ENCODE assay signal across 8 cellular contexts in genomic region chr4:167021545-167022155, GRCh38.
DNase-seq lines count a peak whose midpoint lies in the region; ATAC-seq and TF ChIP-seq lines count a peak whose summit lies in the region.

No MANE protein-coding gene starts in this region.

- peak; percentile 67 for ATAC-seq in GM21381 (IDR thresholded peaks at IDR 0.05; ENCODE audit: unreplicated experiment)
- no peak for ATAC-seq in activated T-helper 17 cell treated with anti-CD3 and anti-CD28 coated beads, Interleukin-2, amount 50 U/mL, for 72 hours (replicated peaks)

- no peak overlapping the region for H3K27ac ChIP-seq in SU-DHL-6 (ENCODE audit: low read depth, low read length)

- H3K9me3 Mint-ChIP-seq in activated T-helper 17 cell treated with anti-CD3 and anti-CD28 coated beads, Interleukin-2, amount 50 U/mL, for 72 hours, result no peaks in the 10 kb centered on the region

- H3K36me3 Mint-ChIP-seq in activated T-helper 17 cell treated with anti-CD3 and anti-CD28 coated beads, Interleukin-2, amount 50 U/mL, for 72 hours (ENCODE audit: low read depth), result no peaks in the 10 kb centered on the region

- peak; percentile 40 for DNase-seq in Daoy (ENCODE audit: low read depth)
- DNase-seq in Jurkat, Clone E6-1 (ENCODE audit: low read depth, low spot score), result peak; percentile 53
- DNase-seq in anterior cingulate cortex (lab: John Stamatoyannopoulos, UW), result peak in 52 of 58 donors; percentile 1 to 81 (median 40)
- DNase-seq in iPS DF 19.7 (ENCODE audit: low read depth, low spot score), result peak; percentile 9
- DNase-seq in smooth muscle cell of the brain vasculature (ENCODE audit: low read depth, low spot score), result peak; percentile 52

- H3K27me3 Mint-ChIP-seq in activated T-helper 17 cell treated with anti-CD3 and anti-CD28 coated beads, Interleukin-2, amount 50 U/mL, for 72 hours, result peaks cover 3% of the 10 kb centered on the region

- no peaks in the 10 kb centered on the region for H3K27me3 ChIP-seq in SU-DHL-6 (ENCODE audit: low read length)

- H3K9me2 ChIP-seq in SU-DHL-6 (replicated peaks; ENCODE audit: insufficient read depth, low read length), result no peaks in the 10 kb centered on the region

- no peaks in the 10 kb centered on the region for H4K20me1 ChIP-seq in SU-DHL-6 (ENCODE audit: low read depth, low read length)

- H3K36me3 ChIP-seq in SU-DHL-6 (ENCODE audit: low read length), result no peaks in the 10 kb centered on the region

- no peak overlapping the region for H3K4me3 Mint-ChIP-seq in activated T-helper 17 cell treated with anti-CD3 and anti-CD28 coated beads, Interleukin-2, amount 50 U/mL, for 72 hours

- peak; percentile 45 for TF ChIP-seq CTCF in SU-DHL-6 (IDR thresholded peaks at IDR 0.05; ENCODE audit: insufficient read depth, low read length, poor library complexity, severe bottlenecking)

- no peaks in the 10 kb centered on the region for H3F3A ChIP-seq in SU-DHL-6 (ENCODE audit: insufficient read depth)

- H2AFZ ChIP-seq in SU-DHL-6 (ENCODE audit: low read depth, low read length, severe bottlenecking), result peak overlapping the region; percentile 89

- no peak overlapping the region for H3K27ac Mint-ChIP-seq in activated T-helper 17 cell treated with anti-CD3 and anti-CD28 coated beads, Interleukin-2, amount 50 U/mL, for 72 hours

- no peaks in the 10 kb centered on the region for H3K9me3 ChIP-seq in SU-DHL-6 (ENCODE audit: insufficient read depth, low read length)

- H3K4me2 ChIP-seq in SU-DHL-6 (ENCODE audit: low read depth, low read length, poor library complexity, severe bottlenecking), result peak overlapping the region; percentile 33

- no peaks in the 10 kb centered on the region for H3K79me2 ChIP-seq in SU-DHL-6 (ENCODE audit: insufficient read depth, low read length)

- H3K4me1 Mint-ChIP-seq in activated T-helper 17 cell treated with anti-CD3 and anti-CD28 coated beads, Interleukin-2, amount 50 U/mL, for 72 hours, result no peaks in the 10 kb centered on the region

- H3K4me3 ChIP-seq in Jurkat, Clone E6-1 (ENCODE audit: low read length), result no peak overlapping the region
- H3K4me3 ChIP-seq in SU-DHL-6 (ENCODE audit: insufficient read depth, low read length, poor library complexity, severe bottlenecking), result no peak overlapping the region

- H3K9ac ChIP-seq in SU-DHL-6 (ENCODE audit: low read length), result no peak overlapping the region
